ENCODE assay signal across 15 cellular contexts in the genomic region with DNA sequence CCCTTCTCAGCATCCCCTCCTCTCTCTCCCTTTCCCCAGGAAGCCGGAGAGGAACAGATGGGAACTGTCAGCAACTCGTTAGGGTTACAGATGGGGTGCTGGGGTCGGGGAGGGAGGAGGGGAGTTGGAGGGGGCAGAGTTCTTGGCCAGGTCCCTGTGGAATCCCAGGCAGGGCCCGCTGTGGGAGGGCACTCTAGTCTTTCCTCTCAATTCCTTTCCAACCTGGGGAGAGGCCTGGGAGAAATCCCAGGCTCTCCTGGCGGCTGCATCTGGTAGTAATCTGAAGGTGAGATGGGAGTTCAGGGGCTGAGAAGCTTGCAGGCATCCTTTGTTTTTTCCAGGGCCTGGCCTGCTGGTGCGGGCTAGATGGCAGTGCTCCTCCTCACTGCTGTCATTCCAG.
"Had no signal": no experiment of that assay in that cellular context is flagged by ENCODE, and none has a peak within 500 bp of the region (broad histone marks: within the 10 kb centered on the region; RNA-seq: fewer than 3 reads in every experiment).

No MANE protein-coding gene starts in this region.

- H3K9me3 Mint-ChIP-seq: nephron; stimulated activated naive CD8-positive, alpha-beta T cell treated with anti-CD3 and anti-CD28 coated beads, Interleukin-15, Interleukin-2, amounts not matched to agents 100 ng/mL and 50 ng/mL, for 24 hours had no signal

- H3K4me3 Mint-ChIP-seq: nephron; stimulated activated naive CD8-positive, alpha-beta T cell treated with anti-CD3 and anti-CD28 coated beads, Interleukin-15, Interleukin-2, amounts not matched to agents 100 ng/mL and 50 ng/mL, for 24 hours had no signal

- FAIRE-seq: kidney had no signal

- ATAC-seq: gastrocnemius medialis had no signal

- H3K4me3 ChIP-seq: ascending aorta, breast epithelium, gastrocnemius medialis, heart left ventricle, left lung, right atrium auricular region, tibial nerve, uterus had no signal

- H3K4me1 Mint-ChIP-seq: nephron had no signal

- H3K27me3 ChIP-seq: ascending aorta, right atrium auricular region had no signal

- H3K27ac ChIP-seq: ascending aorta, breast epithelium, gastrocnemius medialis, heart left ventricle, left lung, right atrium auricular region, tibial nerve, uterus, VCaP had no signal

- H3K9me3 ChIP-seq: ascending aorta, breast epithelium, gastrocnemius medialis, heart left ventricle, left lung, right atrium auricular region, tibial nerve, uterus had no signal

- H3K27ac Mint-ChIP-seq: nephron; stimulated activated naive CD8-positive, alpha-beta T cell treated with anti-CD3 and anti-CD28 coated beads, Interleukin-15, Interleukin-2, amounts not matched to agents 100 ng/mL and 50 ng/mL, for 24 hours had no signal

- H3K4me1 ChIP-seq: ascending aorta, breast epithelium, gastrocnemius medialis, heart left ventricle, left lung, right atrium auricular region, tibial nerve, uterus had no signal

- H3K36me3 ChIP-seq: ascending aorta, breast epithelium, gastrocnemius medialis, heart left ventricle, left lung, right atrium auricular region, tibial nerve, uterus had no signal

- DNase-seq: cerebellar nuclear complex, kidney, occipital lobe, T1000 had no signal
